ENCODE assay signal across 8 cellular contexts in genomic region chr2:74325815-74326214, GRCh38. TPM values are rescaled to one million over a fixed set of nuclear protein-coding genes. Genes with fewer than 3 reads are reported as not detected.
"Had no signal": no experiment of that assay in that cellular context is flagged by ENCODE, and none has a peak within 500 bp of the region (broad histone marks: within the 10 kb centered on the region; RNA-seq: fewer than 3 reads in every experiment).

No MANE protein-coding gene starts in this region.

- H3K4me1 Mint-ChIP-seq: IgD-negative memory B cell had no signal

- H3K27me3 Mint-ChIP-seq: IgD-negative memory B cell had no signal

- FAIRE-seq: HTR-8/SVneo had no signal

- DNase-seq: IMR-90, KBM-7, KG1 had no signal

- H3K9ac ChIP-seq: KMS-11 had no signal

- H3K4me2 ChIP-seq: KMS-11 had no signal

- H3K4me3 Mint-ChIP-seq: IgD-negative memory B cell had no signal

- H3K27ac Mint-ChIP-seq: IgD-negative memory B cell had no signal

- H3K27ac ChIP-seq: HL-60, KMS-11 had no signal

- H3K9me3 Mint-ChIP-seq: IgD-negative memory B cell had no signal

RNA-seq across cellular contexts. Expression of gene SLC4A5, which starts 17.4 kb away (rescaled TPM):
- total RNA-seq: HT1080 had no signal
